ENCODE assay signal across 13 cellular contexts in the genomic region with DNA sequence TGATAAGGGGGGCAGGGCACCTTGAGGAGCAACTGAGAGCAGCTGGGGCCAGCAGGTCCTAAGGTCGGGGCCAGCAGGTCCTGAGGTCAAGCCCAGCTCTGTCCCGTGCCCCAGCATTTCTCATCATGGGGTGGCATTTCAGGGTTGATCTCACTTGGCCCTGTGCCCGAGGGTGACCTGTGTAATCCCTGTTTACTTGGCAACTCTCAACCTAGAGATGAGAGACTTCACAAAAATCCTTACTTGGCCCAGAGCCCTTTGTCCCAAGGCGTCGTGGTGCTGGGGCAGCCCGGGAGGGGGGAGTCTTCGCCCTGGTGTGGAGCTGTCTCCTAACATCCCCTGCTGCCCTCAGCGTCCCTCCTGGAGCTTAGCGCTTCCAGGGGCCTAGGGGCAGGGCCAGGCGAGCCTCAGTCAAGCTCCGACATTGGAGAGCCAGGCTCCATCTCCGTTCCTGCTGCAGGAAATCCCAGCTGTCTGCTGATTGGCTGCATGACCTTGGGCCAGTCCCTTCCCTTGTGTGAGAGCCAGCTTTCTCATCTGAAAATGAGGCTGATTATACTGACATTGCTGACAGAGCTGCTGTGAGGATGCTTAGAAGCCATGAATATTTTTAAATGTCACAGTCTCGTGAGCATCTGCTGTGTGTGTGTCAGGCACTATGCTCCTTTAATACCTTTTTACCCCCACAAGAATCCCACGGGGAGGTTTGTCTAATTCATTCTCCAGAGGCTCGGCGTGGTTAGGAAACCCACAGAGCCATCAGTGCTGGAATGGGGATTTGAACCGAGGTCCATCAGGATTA.
DNase-seq lines count a peak whose midpoint lies in the region; ATAC-seq, FAIRE-seq and TF ChIP-seq lines count a peak whose summit lies in the region.
"Had no signal": no experiment of that assay in that cellular context is flagged by ENCODE, and none has a peak within 500 bp of the region (broad histone marks: within the 10 kb centered on the region; RNA-seq: fewer than 3 reads in every experiment).

No MANE protein-coding gene starts in this region.

- WGBS in heart left ventricle, 4 donors = 53 to 62% (median 59%) methylated on average over 6 to 17 of the region's 17 CpGs
- WGBS in heart right ventricle, 2 donors = 55% methylated on average over 17 of the region's 17 CpGs
- 54% methylated on average over 17 of the region's 17 CpGs for WGBS in prostate gland

- peak overlapping the region; percentile 4 for H3K9ac ChIP-seq in astrocyte (ENCODE audit: low read length)

- peak overlapping the region in 9 of 12 donors; percentile 6 to 94 (median 46) for H3K27ac ChIP-seq in heart left ventricle
- H3K27ac ChIP-seq in heart right ventricle = peak overlapping the region in 5 of 10 donors; percentile 27 to 95 (median 94)
- H3K27ac ChIP-seq in astrocyte (ENCODE audit: low read depth, low read length) = peak overlapping the region; percentile 17
- H3K27ac ChIP-seq in tibial artery = no peak overlapping the region
- H3K27ac ChIP-seq in prostate gland = no peak overlapping the region

- H3K79me2 ChIP-seq in astrocyte (ENCODE audit: insufficient read depth, low read length) = peaks cover 84% of the 10 kb centered on the region

- FAIRE-seq in astrocyte (lab: Jason Lieb, UNC) (no peak), urothelium cell line (lab: Jason Lieb, UNC) (peak; percentile 53)
- FAIRE-seq: endometrium had no signal

- H3K36me3 ChIP-seq in heart left ventricle (peaks cover 0 to 42% (median 19%) of the 10 kb centered on the region in 9 donors), heart right ventricle (peaks cover 0 to 55% (median 0%) of the 10 kb centered on the region in 9 donors), astrocyte (ENCODE audit: insufficient read depth, low read length) (peaks cover 15% of the 10 kb centered on the region), tibial artery (peaks cover 0 to 35% (median 14%) of the 10 kb centered on the region in 3 donors), prostate gland (no peaks in the 10 kb centered on the region)

- H3K27me3 Mint-ChIP-seq in astrocyte (ENCODE audit: low read depth, unreplicated experiment) = no peaks in the 10 kb centered on the region
- H3K27me3 Mint-ChIP-seq: natural killer cell treated with Interleukin-12 subunit alpha and Interleukin-12 subunit beta and Interleukin-15 and Interleukin-18, amount 100 ng/mL, for 72 hours had no signal

- no peaks in the 10 kb centered on the region for H3K9me3 ChIP-seq in heart left ventricle
- no peaks in the 10 kb centered on the region for H3K9me3 ChIP-seq in heart right ventricle
- no peaks in the 10 kb centered on the region for H3K9me3 ChIP-seq in astrocyte (ENCODE audit: insufficient read depth, low read depth, low read length)
- no peaks in the 10 kb centered on the region for H3K9me3 ChIP-seq in tibial artery
- no peaks in the 10 kb centered on the region for H3K9me3 ChIP-seq in prostate gland

- peaks cover 3% of the 10 kb centered on the region for H3K36me3 Mint-ChIP-seq in astrocyte (ENCODE audit: low read depth, unreplicated experiment)
- H3K36me3 Mint-ChIP-seq: natural killer cell treated with Interleukin-12 subunit alpha and Interleukin-12 subunit beta and Interleukin-15 and Interleukin-18, amount 100 ng/mL, for 72 hours had no signal

- DNase-seq in heart left ventricle (no peak), heart right ventricle (no peak), astrocyte (ENCODE audit: low read depth) (no peak), left lobe of liver (ENCODE audit: low spot score) (no peak), urothelium cell line (ENCODE audit: low spot score) (peak; percentile 66), tibial artery (no peak), prostate gland (ENCODE audit: low spot score) (no peak)
- DNase-seq: 8988T; NCI-H1694; stimulated activated naive CD4-positive, alpha-beta T cell had no signal

- ATAC-seq in heart left ventricle (no peak), heart right ventricle (no peak), left lobe of liver (peak; percentile 5), HG02588 (IDR thresholded peaks at IDR 0.05; ENCODE audit: unreplicated experiment) (no peak)
- ATAC-seq: natural killer cell treated with Interleukin-12 subunit alpha and Interleukin-12 subunit beta and Interleukin-15 and Interleukin-18, amount 100 ng/mL, for 72 hours had no signal

- no peak overlapping the region for H2AFZ ChIP-seq in astrocyte (ENCODE audit: low read depth, low read length)

- H3K4me2 ChIP-seq in astrocyte (ENCODE audit: low read length) = no peak overlapping the region

- intact Hi-C loops in heart left ventricle (cut with DNase I) (no loop called here), heart right ventricle (cut with DNase I) (no loop called here), tibial artery (cut with DNase I; ENCODE audit: low total_unique reads) (no loop called here), prostate gland (cut with DNase I) (no loop called here)

- no peaks in the 10 kb centered on the region for H3K9me3 Mint-ChIP-seq in astrocyte (ENCODE audit: unreplicated experiment)
- H3K9me3 Mint-ChIP-seq: natural killer cell treated with Interleukin-12 subunit alpha and Interleukin-12 subunit beta and Interleukin-15 and Interleukin-18, amount 100 ng/mL, for 72 hours had no signal

- H3K4me3 ChIP-seq in heart left ventricle (no peak overlapping the region), heart right ventricle (no peak overlapping the region), astrocyte (ENCODE audit: insufficient read depth, low read depth, low read length) (no peak overlapping the region), tibial artery (no peak overlapping the region), prostate gland (no peak overlapping the region)

- peaks cover 35% of the 10 kb centered on the region for H3K4me1 Mint-ChIP-seq in astrocyte (ENCODE audit: low read depth, unreplicated experiment)

- TF ChIP-seq CTCF in heart left ventricle (IDR thresholded peaks at IDR 0.05) (no peak), heart right ventricle (IDR thresholded peaks at IDR 0.05) (no peak), astrocyte (IDR thresholded peaks at IDR 0.05; ENCODE audit: insufficient read depth, low read depth, low read length) (no peak), tibial artery (IDR thresholded peaks at IDR 0.05) (no peak), prostate gland (IDR thresholded peaks at IDR 0.05) (no peak)

- TF ChIP-seq POLR2A in heart left ventricle (IDR thresholded peaks at IDR 0.05) (no peak), prostate gland (IDR thresholded peaks at IDR 0.05) (no peak)

- no peak overlapping the region for H3K4me3 Mint-ChIP-seq in astrocyte (ENCODE audit: unreplicated experiment)
- H3K4me3 Mint-ChIP-seq: natural killer cell treated with Interleukin-12 subunit alpha and Interleukin-12 subunit beta and Interleukin-15 and Interleukin-18, amount 100 ng/mL, for 72 hours had no signal

- H3K4me1 ChIP-seq in heart left ventricle (peaks cover 26 to 100% (median 85%) of the 10 kb centered on the region in 12 donors), heart right ventricle (peaks cover 60 to 100% (median 93%) of the 10 kb centered on the region in 9 donors), astrocyte (ENCODE audit: insufficient read depth, low read length) (peaks cover 39% of the 10 kb centered on the region), tibial artery (peaks cover 15 to 61% (median 54%) of the 10 kb centered on the region in 4 donors), prostate gland (replicated peaks) (peaks cover 17% of the 10 kb centered on the region)

- no peaks in the 10 kb centered on the region for H3K27me3 ChIP-seq in heart left ventricle
- no peaks in the 10 kb centered on the region for H3K27me3 ChIP-seq in heart right ventricle
- no peaks in the 10 kb centered on the region for H3K27me3 ChIP-seq in astrocyte (ENCODE audit: insufficient read depth, low read length)
- H3K27me3 ChIP-seq in tibial artery = no peaks in the 10 kb centered on the region
- H3K27me3 ChIP-seq in prostate gland (replicated peaks; ENCODE audit: insufficient read depth) = no peaks in the 10 kb centered on the region

- H4K20me1 ChIP-seq in astrocyte (ENCODE audit: insufficient read depth, low read length) = peaks cover 73% of the 10 kb centered on the region

- peak overlapping the region; percentile 41 for H3K27ac Mint-ChIP-seq in astrocyte (ENCODE audit: unreplicated experiment)
- H3K27ac Mint-ChIP-seq: natural killer cell treated with Interleukin-12 subunit alpha and Interleukin-12 subunit beta and Interleukin-15 and Interleukin-18, amount 100 ng/mL, for 72 hours had no signal

Comparison
In these comparisons a context has a peak if more than half of its experiments do, and no peak if none do; other contexts are left out.
1. H3K27ac ChIP-seq: peak in heart left ventricle (9 of 12) and astrocyte (single experiment); none in tibial artery (0 of 2) and prostate gland (0 of 2).